ENCODE assay signal across 22 cellular contexts in genomic region chr13:93723316-93723715, GRCh38.
"Had no signal": no experiment of that assay in that cellular context is flagged by ENCODE, and none has a peak within 500 bp of the region (broad histone marks: within the 10 kb centered on the region; RNA-seq: fewer than 3 reads in every experiment).

No MANE protein-coding gene starts in this region.

- H3K36me3 ChIP-seq: gastrocnemius medialis, heart left ventricle, left ventricle myocardium inferior, ovary, transverse colon, uterus had no signal

- H3K9me3 ChIP-seq: body of pancreas, gastrocnemius medialis, mucosa of descending colon, ovary, transverse colon, uterus had no signal

- H3K27ac ChIP-seq: body of pancreas, dorsolateral prefrontal cortex, gastrocnemius medialis, heart left ventricle, left ventricle myocardium inferior, ovary, psoas muscle, transverse colon, uterus had no signal

- DNase-seq: activated CD4-positive, alpha-beta memory T cell treated with anti-CD3 and anti-CD28 coated beads for 36 hours; activated CD4-positive, alpha-beta T cell treated with anti-CD3 and anti-CD28 coated beads for 36 hours; activated T-cell treated with anti-CD3 and anti-CD28 coated beads for 4 hours; amygdala; body of pancreas; caudate nucleus; dorsolateral prefrontal cortex; gastrocnemius medialis; heart left ventricle; left ventricle myocardium inferior; mucosa of descending colon; naive thymus-derived CD4-positive, alpha-beta T cell; ovary; psoas muscle; right cardiac atrium; small intestine; stimulated activated CD4-positive, alpha-beta T cell treated with anti-CD3 and anti-CD28 coated beads, Interleukin-15, amount 100 ng/mL, for 24 hours; stimulated activated CD4-positive, alpha-beta T cell treated with anti-CD3 and anti-CD28 coated beads, Interleukin-2, amount 100 ng/mL, for 48 hours; transverse colon; uterus had no signal

- H3K4me1 ChIP-seq: body of pancreas, gastrocnemius medialis, heart left ventricle, left ventricle myocardium inferior, psoas muscle, transverse colon, uterus had no signal

- ATAC-seq: activated CD4-positive, alpha-beta T cell treated with anti-CD3 and anti-CD28 coated beads for 36 hours; body of pancreas; gastrocnemius medialis; heart left ventricle; mucosa of descending colon; naive thymus-derived CD4-positive, alpha-beta T cell; psoas muscle; right cardiac atrium had no signal

- H3K27me3 ChIP-seq: body of pancreas, dorsolateral prefrontal cortex, gastrocnemius medialis, heart left ventricle, ovary, transverse colon, uterus had no signal

- H3K4me3 ChIP-seq: body of pancreas, dorsolateral prefrontal cortex, gastrocnemius medialis, heart left ventricle, left ventricle myocardium inferior, mucosa of descending colon, ovary, psoas muscle, transverse colon, uterus had no signal

- FAIRE-seq: colon, small intestine, TTC549 had no signal
